In genomic region chr2:19881221-19881620, GRCh38 we compare ENCODE assay signal across 12 cellular contexts. TPM values are rescaled to one million over a fixed set of nuclear protein-coding genes. Genes with fewer than 3 reads are reported as not detected.
DNase-seq lines count a peak whose midpoint lies in the region; ATAC-seq and TF ChIP-seq lines count a peak whose summit lies in the region.
"Had no signal": no experiment of that assay in that cellular context is flagged by ENCODE, and none has a peak within 500 bp of the region (broad histone marks: within the 10 kb centered on the region; RNA-seq: fewer than 3 reads in every experiment).

No MANE protein-coding gene starts in this region.

- H3K4me3 ChIP-seq in CD8-positive, alpha-beta T cell (ENCODE audit: low read depth, low read length) = no peak overlapping the region
- H3K4me3 ChIP-seq in endodermal cell (ENCODE audit: low read length) = no peak overlapping the region
- H3K4me3 ChIP-seq: A549, HAP-1 had no signal

- no peaks in the 10 kb centered on the region for H3K27me3 Mint-ChIP-seq in CD8-positive, alpha-beta T cell (ENCODE audit: low read depth)
- H3K27me3 Mint-ChIP-seq in activated CD8-positive, alpha-beta memory T cell treated with anti-CD3 and anti-CD28 coated beads, Interleukin-2, amount 10 ng/mL, durations not matched to agents 7 days and 5 days = no peaks in the 10 kb centered on the region
- peaks cover 18% of the 10 kb centered on the region for H3K27me3 Mint-ChIP-seq in endodermal cell (ENCODE audit: insufficient read depth)
- peaks cover 0 to 5% (median 0%) of the 10 kb centered on the region in 3 donors for H3K27me3 Mint-ChIP-seq in CD14-positive monocyte (ENCODE audit: low read depth in 3 of 3)
- H3K27me3 Mint-ChIP-seq in naive thymus-derived CD8-positive, alpha-beta T cell = no peaks in the 10 kb centered on the region

- H3K27ac Mint-ChIP-seq in CD8-positive, alpha-beta T cell = peak overlapping the region; percentile 46
- H3K27ac Mint-ChIP-seq in activated CD8-positive, alpha-beta memory T cell treated with anti-CD3 and anti-CD28 coated beads, Interleukin-2, amount 10 ng/mL, durations not matched to agents 7 days and 5 days = no peak overlapping the region
- no peak overlapping the region for H3K27ac Mint-ChIP-seq in endodermal cell
- peak overlapping the region in 1 of 7 donors; percentile 54 for H3K27ac Mint-ChIP-seq in CD14-positive monocyte
- H3K27ac Mint-ChIP-seq in naive thymus-derived CD8-positive, alpha-beta T cell = peak overlapping the region in 5 of 10 donors; percentile 11 to 67 (median 24)

- H3K4me3 Mint-ChIP-seq in CD8-positive, alpha-beta T cell = no peak overlapping the region
- no peak overlapping the region for H3K4me3 Mint-ChIP-seq in activated CD8-positive, alpha-beta memory T cell treated with anti-CD3 and anti-CD28 coated beads, Interleukin-2, amount 10 ng/mL, durations not matched to agents 7 days and 5 days
- no peak overlapping the region for H3K4me3 Mint-ChIP-seq in endodermal cell
- no peak overlapping the region for H3K4me3 Mint-ChIP-seq in CD14-positive monocyte
- H3K4me3 Mint-ChIP-seq in naive thymus-derived CD8-positive, alpha-beta T cell = no peak overlapping the region

- intact Hi-C loops in CD8-positive, alpha-beta T cell (cut with DNase I, micrococcal nuclease) = no loop called here
- intact Hi-C loops in CD14-positive monocyte (cut with micrococcal nuclease) = loop anchor here in 1 of 2 donors (10.0 kb wide), 1 partner anchor 764 kb away; no protein-coding TSS in a partner anchor

- H3K9ac ChIP-seq in endodermal cell (ENCODE audit: extremely low read depth, low read length, poor library complexity, severe bottlenecking) = no peak overlapping the region

- H3K4me1 ChIP-seq in CD8-positive, alpha-beta T cell (ENCODE audit: insufficient read depth, low read length) = no peaks in the 10 kb centered on the region
- H3K4me1 ChIP-seq in endodermal cell (ENCODE audit: control insufficient read depth, insufficient read depth, low read length) = no peaks in the 10 kb centered on the region
- H3K4me1 ChIP-seq: A549, HAP-1 had no signal

- no peaks in the 10 kb centered on the region for H3K9me3 Mint-ChIP-seq in CD8-positive, alpha-beta T cell
- no peaks in the 10 kb centered on the region for H3K9me3 Mint-ChIP-seq in activated CD8-positive, alpha-beta memory T cell treated with anti-CD3 and anti-CD28 coated beads, Interleukin-2, amount 10 ng/mL, durations not matched to agents 7 days and 5 days (ENCODE audit: low read depth)
- H3K9me3 Mint-ChIP-seq in endodermal cell (no peaks in the 10 kb centered on the region), CD14-positive monocyte (peaks cover 0 to 10% (median 2%) of the 10 kb centered on the region in 7 donors)
- no peaks in the 10 kb centered on the region for H3K9me3 Mint-ChIP-seq in naive thymus-derived CD8-positive, alpha-beta T cell

- no peak overlapping the region for H3K27ac ChIP-seq in CD8-positive, alpha-beta T cell (ENCODE audit: low read depth, low read length)
- no peak overlapping the region for H3K27ac ChIP-seq in endodermal cell (ENCODE audit: low read depth, low read length)
- H3K27ac ChIP-seq: A549 had no signal

- POLR2A ChIA-PET in CD8-positive, alpha-beta T cell (lab: Charles Lee) = no interaction called here
- POLR2A ChIA-PET in naive thymus-derived CD8-positive, alpha-beta T cell (lab: Charles Lee) = no interaction called here

- no peaks in the 10 kb centered on the region for H3K36me3 ChIP-seq in CD8-positive, alpha-beta T cell (ENCODE audit: insufficient read depth, low read length)
- H3K36me3 ChIP-seq in endodermal cell (ENCODE audit: control insufficient read depth, insufficient read depth, low read length) = no peaks in the 10 kb centered on the region
- H3K36me3 ChIP-seq: HAP-1 had no signal

- H3K9me3 ChIP-seq in CD8-positive, alpha-beta T cell (ENCODE audit: low read length) = no peaks in the 10 kb centered on the region
- H3K9me3 ChIP-seq in endodermal cell (ENCODE audit: control insufficient read depth, low read length) = no peaks in the 10 kb centered on the region
- H3K9me3 ChIP-seq: A549, HAP-1 had no signal

- peaks cover 32% of the 10 kb centered on the region for H3K36me3 Mint-ChIP-seq in CD8-positive, alpha-beta T cell
- peaks cover 4% of the 10 kb centered on the region for H3K36me3 Mint-ChIP-seq in activated CD8-positive, alpha-beta memory T cell treated with anti-CD3 and anti-CD28 coated beads, Interleukin-2, amount 10 ng/mL, durations not matched to agents 7 days and 5 days
- H3K36me3 Mint-ChIP-seq in endodermal cell (ENCODE audit: low read depth) (no peaks in the 10 kb centered on the region), CD14-positive monocyte (peaks cover 8 to 16% of the 10 kb centered on the region in 2 donors)
- peaks cover 5 to 18% (median 14%) of the 10 kb centered on the region in 3 donors for H3K36me3 Mint-ChIP-seq in naive thymus-derived CD8-positive, alpha-beta T cell

- peak in 2 of 7 experiments; percentile 4 to 29 for DNase-seq in CD8-positive, alpha-beta T cell
- DNase-seq in activated CD8-positive, alpha-beta memory T cell treated with anti-CD3 and anti-CD28 coated beads, Interleukin-2, amount 10 ng/mL, durations not matched to agents 7 days and 5 days = peak; percentile 2
- DNase-seq in endodermal cell (peak; percentile 19), mesenteric fat pad (ENCODE audit: low spot score) (peak; percentile 60), CD14-positive monocyte (ENCODE audit: low spot score) (no peak), omental fat pad (ENCODE audit: low spot score) (no peak)
- no peak for DNase-seq in naive thymus-derived CD8-positive, alpha-beta T cell
- DNase-seq: DMS53, GF-D8 had no signal

- CTCF ChIA-PET in CD8-positive, alpha-beta T cell (lab: Charles Lee) = no interaction called here
- CTCF ChIA-PET in activated CD8-positive, alpha-beta memory T cell treated with anti-CD3 and anti-CD28 coated beads, Interleukin-2, amount 10 ng/mL, durations not matched to agents 7 days and 5 days (lab: Charles Lee) = no interaction called here

- ATAC-seq in CD8-positive, alpha-beta T cell = no peak
- ATAC-seq in activated CD8-positive, alpha-beta memory T cell treated with anti-CD3 and anti-CD28 coated beads, Interleukin-2, amount 10 ng/mL, durations not matched to agents 7 days and 5 days = no peak
- ATAC-seq in HG03571 (IDR thresholded peaks at IDR 0.05; ENCODE audit: unreplicated experiment) (no peak), omental fat pad (ENCODE audit: low FRiP score) (no peak)
- no peak for ATAC-seq in naive thymus-derived CD8-positive, alpha-beta T cell
- ATAC-seq: A549 had no signal

- 82 to 100% methylated on average over 1 of the region's 1 CpG for WGBS in endodermal cell (ENCODE audit: insufficient coverage in 1 of 2, insufficient read length in 1 of 2), 2 experiments

- H3K27me3 ChIP-seq in CD8-positive, alpha-beta T cell (ENCODE audit: insufficient read depth, low read length) = no peaks in the 10 kb centered on the region
- no peaks in the 10 kb centered on the region for H3K27me3 ChIP-seq in endodermal cell (ENCODE audit: control insufficient read depth, insufficient read depth, low read length, poor library complexity, severe bottlenecking)

- H3K4me1 Mint-ChIP-seq in CD8-positive, alpha-beta T cell (ENCODE audit: low read depth) = no peaks in the 10 kb centered on the region
- no peaks in the 10 kb centered on the region for H3K4me1 Mint-ChIP-seq in activated CD8-positive, alpha-beta memory T cell treated with anti-CD3 and anti-CD28 coated beads, Interleukin-2, amount 10 ng/mL, durations not matched to agents 7 days and 5 days
- H3K4me1 Mint-ChIP-seq in endodermal cell = peaks cover 3% of the 10 kb centered on the region
- H3K4me1 Mint-ChIP-seq in CD14-positive monocyte = peaks cover 8% of the 10 kb centered on the region
- peaks cover 0 to 2% (median 0%) of the 10 kb centered on the region in 4 donors for H3K4me1 Mint-ChIP-seq in naive thymus-derived CD8-positive, alpha-beta T cell

- no peak for TF ChIP-seq CTCF in CD8-positive, alpha-beta T cell (IDR thresholded peaks at IDR 0.05)
- TF ChIP-seq CTCF in endodermal cell (conservative IDR thresholded peaks at IDR 0.05) (no peak), CD14-positive monocyte (IDR thresholded peaks at IDR 0.05) (no peak), omental fat pad (IDR thresholded peaks at IDR 0.05) (no peak)

RNA-seq across cellular contexts. Expression of gene TTC32, which starts 20.6 kb away (rescaled TPM):
- 10 to 100 TPM; 33.7 to 35.8 TPM for total RNA-seq in CD8-positive, alpha-beta T cell
- 10 to 100 TPM; 24.5 to 37.2 TPM for total RNA-seq in activated CD8-positive, alpha-beta memory T cell treated with anti-CD3 and anti-CD28 coated beads, Interleukin-2, amount 10 ng/mL, durations not matched to agents 7 days and 5 days
- total RNA-seq in endodermal cell (10 to 100 TPM; 10.2 to 13.0 TPM), mesenteric fat pad (8.6 TPM), omental fat pad (10 to 100 TPM in 1 of 4 donors, 1 to 10 TPM in 3; 6.0 to 18.1 (median 7.5) TPM)
- polyA plus RNA-seq in endodermal cell (2013, experiment 1 of 2) = 19.4 TPM
- polyA plus RNA-seq in endodermal cell (2013, experiment 2 of 2) = 19.7 TPM
- polyA plus RNA-seq in CD14-positive monocyte = 10 to 100 TPM; 17.6 to 20.1 TPM
- total RNA-seq in naive thymus-derived CD8-positive, alpha-beta T cell = 10 to 100 TPM; 65.7 to 66.5 TPM
- polyA plus RNA-seq in naive thymus-derived CD8-positive, alpha-beta T cell = 10 to 100 TPM; 21.9 to 37.0 (median 31.0) TPM

Comparison
In these comparisons a context has a peak if more than half of its experiments do, and no peak if none do; other contexts are left out.
1. DNase-seq: peak in activated CD8-positive, alpha-beta memory T cell treated with anti-CD3 and anti-CD28 coated beads, Interleukin-2, amount 10 ng/mL, durations not matched to agents 7 days and 5 days (single experiment), endodermal cell (single experiment) and mesenteric fat pad (single experiment); none in CD14-positive monocyte (single experiment), omental fat pad (single experiment) and naive thymus-derived CD8-positive, alpha-beta T cell (0 of 10).